12 cellular contexts compared by ENCODE assay signal in genomic region chr1:209600541-209600940, GRCh38. TPM values are rescaled to one million over a fixed set of nuclear protein-coding genes. Genes with fewer than 3 reads are reported as not detected.
"Had no signal": no experiment of that assay in that cellular context is flagged by ENCODE, and none has a peak within 500 bp of the region (broad histone marks: within the 10 kb centered on the region; RNA-seq: fewer than 3 reads in every experiment).

No MANE protein-coding gene starts in this region.

- H3K9me3 ChIP-seq: lower lobe of right lung had no signal

- H3K4me3 ChIP-seq: lower lobe of right lung had no signal

- H3K36me3 ChIP-seq: lower lobe of right lung had no signal

- ATAC-seq: effector memory CD8-positive, alpha-beta T cell; lower lobe of right lung; stimulated activated naive B cell treated with anti-CD40 and anti-IgM and Interleukin-4, amounts not matched to agents 10 μg/mL and 1 μg/mL and 100 μg/mL, for 72 hours had no signal

- DNase-seq: activated CD4-positive, alpha-beta T cell treated with anti-CD3 and anti-CD28 coated beads, Interleukin-2, amount 50 U/mL, for 4 hours; amniotic stem cell; dermis blood vessel endothelial cell; effector memory CD8-positive, alpha-beta T cell; foreskin melanocyte; glutamatergic neuron; hippocampal formation; islet precursor cell; lower lobe of right lung; posterior cingulate gyrus; stimulated activated naive B cell treated with anti-CD40 and anti-IgM and Interleukin-4, amounts not matched to agents 10 μg/mL and 1 μg/mL and 100 μg/mL, for 72 hours had no signal

- H3K4me1 ChIP-seq: lower lobe of right lung had no signal

- H3K27ac ChIP-seq: lower lobe of right lung had no signal

RNA-seq across cellular contexts. Expression of gene CAMK1G, which starts 17.0 kb away (rescaled TPM):
- total RNA-seq: cardiac septum, dermis blood vessel endothelial cell had no signal
